ENCODE assay signal across 8 cellular contexts in genomic region chr3:188389711-188390346, GRCh38.
DNase-seq lines count a peak whose midpoint lies in the region; ATAC-seq and TF ChIP-seq lines count a peak whose summit lies in the region.

No MANE protein-coding gene starts in this region.

- H3K27ac ChIP-seq in RWPE1 (peak overlapping the region; percentile 63), esophagus muscularis mucosa (replicated peaks in 1 of 4) (peak overlapping the region; percentile 44 to 68 (median 58)), spleen (peak overlapping the region; percentile 45 to 90 (median 82))

- ATAC-seq in GM18520 (IDR thresholded peaks at IDR 0.05; ENCODE audit: unreplicated experiment) (peak; percentile 60), HG02678 (IDR thresholded peaks at IDR 0.05; ENCODE audit: unreplicated experiment) (peak; percentile 97)

- intact Hi-C loops in esophagus muscularis mucosa (cut with DNase I), result no loop called here
- intact Hi-C loops in spleen (cut with DNase I; ENCODE audit: low total_unique reads), result no loop called here

- 66% methylated on average over 5 of the region's 5 CpGs for WGBS in esophagus muscularis mucosa
- 57 to 71% (median 61%) methylated on average over 5 of the region's 5 CpGs for WGBS in spleen, 5 donors

- POLR2A ChIA-PET in RWPE1 (lab: Yijun Ruan, JAX; ENCODE audit: low non-redundant PET), result interaction anchor here (0.6 kb wide), 1 partner anchor 8 kb away, joined by 4 read pairs; no protein-coding TSS in a partner anchor

- TF ChIP-seq POLR2A in esophagus muscularis mucosa (IDR thresholded peaks at IDR 0.05; ENCODE audit: low read depth) (no peak), spleen (IDR thresholded peaks at IDR 0.05) (no peak)

- no peaks in the 10 kb centered on the region for H3K9me3 ChIP-seq in esophagus muscularis mucosa
- H3K9me3 ChIP-seq in spleen, result no peaks in the 10 kb centered on the region

- DNase-seq in RWPE1 (ENCODE audit: low spot score), result peak; percentile 39
- no peak for DNase-seq in esophagus muscularis mucosa (ENCODE audit: extremely low spot score)
- DNase-seq in spleen, result peak; percentile 81
- no peak for DNase-seq in DMS79 (lab: John Stamatoyannopoulos, UW)
- no peak for DNase-seq in foreskin fibroblast
- DNase-seq in SW 1271 (lab: John Stamatoyannopoulos, UW), result no peak

- TF ChIP-seq EP300 in esophagus muscularis mucosa (IDR thresholded peaks at IDR 0.05), result no peak

- TF ChIP-seq CTCF in RWPE1 (conservative IDR thresholded peaks at IDR 0.05; ENCODE audit: low read depth) (no peak), esophagus muscularis mucosa (IDR thresholded peaks at IDR 0.05) (no peak), spleen (IDR thresholded peaks at IDR 0.05 in 8 of 11, conservative IDR thresholded peaks at IDR 0.05 in 3 of 11) (no peak), foreskin fibroblast (IDR thresholded peaks at IDR 0.05; ENCODE audit: low read depth, low read length) (no peak)

- H3K4me1 ChIP-seq in esophagus muscularis mucosa (peaks cover 31 to 100% (median 96%) of the 10 kb centered on the region in 4 donors), spleen (peaks cover 3 to 78% (median 23%) of the 10 kb centered on the region in 6 donors)

- H3K27me3 ChIP-seq in esophagus muscularis mucosa (no peaks in the 10 kb centered on the region), spleen (replicated peaks in 1 of 7) (no peaks in the 10 kb centered on the region)

- CTCF ChIA-PET in RWPE1 (lab: Yijun Ruan, JAX), result interaction anchor here (0.8 kb wide), 1 partner anchor 650 kb away, joined by 4 read pairs; no protein-coding TSS in a partner anchor

- H3K36me3 ChIP-seq in esophagus muscularis mucosa, result no peaks in the 10 kb centered on the region
- H3K36me3 ChIP-seq in spleen, result no peaks in the 10 kb centered on the region

- H3K4me3 ChIP-seq in esophagus muscularis mucosa (no peak overlapping the region), spleen (no peak overlapping the region), foreskin fibroblast (ENCODE audit: low read depth in 1 of 2, low read length in 2 of 2) (no peak overlapping the region)

Comparison
In these comparisons a context has a peak if more than half of its experiments do, and no peak if none do; other contexts are left out.
1. DNase-seq: peak in RWPE1 (single experiment) and spleen (single experiment); none in esophagus muscularis mucosa (single experiment), DMS79 (single experiment), foreskin fibroblast (0 of 2) and SW 1271 (0 of 2).
2. Peak in every context shown above with its lines, with median percentiles within 50 percentile points of each other: H3K27ac ChIP-seq.